Comparison of ENCODE assay signal across 12 cellular contexts in the genomic region with DNA sequence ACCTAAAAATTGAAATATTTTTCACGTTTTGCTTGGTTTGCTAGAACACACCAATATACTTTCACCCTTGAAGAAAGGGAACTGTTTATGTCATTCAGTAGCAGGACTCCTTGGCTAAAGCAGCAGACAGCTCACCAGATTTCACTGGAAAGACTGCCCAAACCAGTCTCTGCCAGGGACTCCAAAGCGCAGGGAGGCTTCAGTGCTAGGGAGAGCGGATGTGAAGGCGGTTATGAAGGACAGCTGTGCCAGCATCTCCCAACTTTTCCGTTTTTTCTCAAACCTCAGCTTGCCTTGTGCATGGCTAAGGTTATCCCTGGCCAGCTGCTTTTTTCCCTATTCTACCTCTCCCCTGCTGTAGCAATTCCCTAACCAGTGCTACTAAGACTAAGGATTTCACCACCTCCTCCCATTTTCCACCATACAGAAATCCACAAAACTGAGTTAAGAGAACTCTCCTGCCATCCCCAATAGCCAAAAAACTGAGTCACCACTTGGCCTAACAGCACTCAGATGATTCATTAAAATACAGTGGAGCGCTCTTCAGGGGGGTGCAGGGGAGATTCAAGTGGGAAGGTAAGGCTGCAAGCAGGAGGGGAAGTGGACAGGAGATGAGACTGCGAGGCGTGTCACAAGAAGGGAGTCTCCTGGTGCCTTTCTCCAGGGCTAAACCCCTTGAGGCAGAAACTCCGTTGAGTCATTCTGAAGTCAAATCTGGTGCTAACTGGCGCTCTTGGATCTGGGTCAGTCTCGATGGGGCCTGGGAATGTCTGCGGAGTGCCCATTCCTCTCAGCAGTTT.
DNase-seq lines count a peak whose midpoint lies in the region; ATAC-seq and TF ChIP-seq lines count a peak whose summit lies in the region.
"Had no signal": no experiment of that assay in that cellular context is flagged by ENCODE, and none has a peak within 500 bp of the region (broad histone marks: within the 10 kb centered on the region; RNA-seq: fewer than 3 reads in every experiment).

No MANE protein-coding gene starts in this region.

- BruUV-seq in A673 (replicated peaks; lab: Mats Ljungman, UMichigan), result no TSS peak

- no peak overlapping the region for H3K9ac ChIP-seq in MM.1S (ENCODE audit: low read length)

- H3K27ac ChIP-seq in foreskin keratinocyte, result peak overlapping the region; percentile 99
- no peak overlapping the region for H3K27ac ChIP-seq in A673 (ENCODE audit: low read depth, low read length, poor library complexity, severe bottlenecking)
- H3K27ac ChIP-seq in MM.1S (ENCODE audit: low read length), result no peak overlapping the region

- DNase-seq in ELR (ENCODE audit: low read depth) (peak; percentile 96), foreskin keratinocyte (peak; percentile 99), sciatic nerve (ENCODE audit: low spot score) (no peak), mesenteric fat pad (ENCODE audit: low spot score) (no peak), A673 (ENCODE audit: low spot score) (no peak), MM.1S (no peak), DMS153 treated with DMSO at 0.1 percent for 48 hours (lab: John Stamatoyannopoulos, UW; ENCODE audit: unreplicated experiment) (no peak)
- DNase-seq: cortex of kidney, DND-41, naive B cell, NCI-H510A treated with DMSO at 0.1 percent for 48 hours had no signal

- H3F3A ChIP-seq in MM.1S (ENCODE audit: insufficient read depth, low read length), result no peaks in the 10 kb centered on the region

- H3K9me2 ChIP-seq in MM.1S (replicated peaks; ENCODE audit: insufficient read depth, low read length), result no peaks in the 10 kb centered on the region

- H3K36me3 ChIP-seq in A673 (ENCODE audit: insufficient read depth, low read length, poor library complexity, severe bottlenecking), result no peaks in the 10 kb centered on the region
- H3K36me3 ChIP-seq in MM.1S (replicated peaks; ENCODE audit: insufficient read depth, low read length), result no peaks in the 10 kb centered on the region

- CTCF ChIA-PET in A673 (lab: Charles Lee), result interaction anchor here (1.2 kb wide), 1 partner anchor 21 kb away, joined by 4 read pairs; no protein-coding TSS in a partner anchor

- H3K4me3 ChIP-seq in A673 (ENCODE audit: low read depth, low read length, poor library complexity, severe bottlenecking), result no peak overlapping the region
- no peak overlapping the region for H3K4me3 ChIP-seq in MM.1S (ENCODE audit: low read length)

- H3K27me3 ChIP-seq in foreskin keratinocyte (no peaks in the 10 kb centered on the region), A673 (replicated peaks; ENCODE audit: insufficient read depth, low read depth, low read length, poor library complexity) (no peaks in the 10 kb centered on the region), MM.1S (replicated peaks; ENCODE audit: insufficient read depth, low read length) (no peaks in the 10 kb centered on the region)

- H3K4me1 ChIP-seq in foreskin keratinocyte (peaks cover 55% of the 10 kb centered on the region), A673 (ENCODE audit: insufficient read depth, low read length, poor library complexity, severe bottlenecking) (peaks cover 26% of the 10 kb centered on the region), MM.1S (ENCODE audit: low read length) (no peaks in the 10 kb centered on the region)

- ATAC-seq in SK-N-SH treated with all-trans-retinoic acid at 6 μM for 48 hours (peak; percentile 52), foreskin keratinocyte (peak; percentile 88), sciatic nerve (peak; percentile 82)

- POLR2A ChIA-PET in A673 (lab: Charles Lee; ENCODE audit: low non-redundant PET), result no interaction called here

- H2AFZ ChIP-seq in MM.1S (ENCODE audit: low read length), result no peak overlapping the region

- TF ChIP-seq CTCF in foreskin keratinocyte (conservative IDR thresholded peaks at IDR 0.05), result no peak
- TF ChIP-seq CTCF in A673 (conservative IDR thresholded peaks at IDR 0.05; ENCODE audit: low read depth, low read length), result no peak
- TF ChIP-seq CTCF in MM.1S (IDR thresholded peaks at IDR 0.05; ENCODE audit: low read length), result no peak

- H3K9me3 ChIP-seq in A673 (ENCODE audit: low read depth, low read length, poor library complexity, severe bottlenecking), result no peaks in the 10 kb centered on the region
- no peaks in the 10 kb centered on the region for H3K9me3 ChIP-seq in MM.1S (replicated peaks; ENCODE audit: insufficient read depth, low read length)

- H3K4me2 ChIP-seq in MM.1S (ENCODE audit: low read depth, low read length), result no peak overlapping the region

- no peaks in the 10 kb centered on the region for H4K20me1 ChIP-seq in MM.1S (ENCODE audit: insufficient read depth, low read length)

- H3K79me2 ChIP-seq in MM.1S (ENCODE audit: low read length), result no peaks in the 10 kb centered on the region

- intact Hi-C loops in sciatic nerve (cut with DNase I) (no loop called here), A673 (cut with micrococcal nuclease; ENCODE audit: unreplicated experiment) (loop anchor here (10.0 kb wide), 1 partner anchor 247 kb away; no protein-coding TSS in a partner anchor)

TF ChIP-seq in SK-N-SH treated with all-trans-retinoic acid at 6 μM for 48 hours, 23 proteins besides CTCF, POLR2A, EP300 and RAD21:
- TF ChIP-seq, protein P1, sequence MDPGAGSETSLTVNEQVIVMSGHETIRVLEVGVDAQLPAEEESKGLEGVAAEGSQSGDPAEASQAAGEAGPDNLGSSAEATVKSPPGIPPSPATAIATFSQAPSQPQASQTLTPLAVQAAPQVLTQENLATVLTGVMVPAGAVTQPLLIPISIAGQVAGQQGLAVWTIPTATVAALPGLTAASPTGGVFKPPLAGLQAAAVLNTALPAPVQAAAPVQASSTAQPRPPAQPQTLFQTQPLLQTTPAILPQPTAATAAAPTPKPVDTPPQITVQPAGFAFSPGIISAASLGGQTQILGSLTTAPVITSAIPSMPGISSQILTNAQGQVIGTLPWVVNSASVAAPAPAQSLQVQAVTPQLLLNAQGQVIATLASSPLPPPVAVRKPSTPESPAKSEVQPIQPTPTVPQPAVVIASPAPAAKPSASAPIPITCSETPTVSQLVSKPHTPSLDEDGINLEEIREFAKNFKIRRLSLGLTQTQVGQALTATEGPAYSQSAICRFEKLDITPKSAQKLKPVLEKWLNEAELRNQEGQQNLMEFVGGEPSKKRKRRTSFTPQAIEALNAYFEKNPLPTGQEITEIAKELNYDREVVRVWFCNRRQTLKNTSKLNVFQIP (CRISPR knock-in tag; IDR thresholded peaks at IDR 0.05; ENCODE audit: borderline replicate concordance, low read depth), result no peak
- TF ChIP-seq ZNF8 (CRISPR knock-in tag; IDR thresholded peaks at IDR 0.05) (no peak), ZFP3 (CRISPR knock-in tag; IDR thresholded peaks at IDR 0.05) (no peak; the same call in 1 of the 2 replicates)

Comparison
In these comparisons a context has a peak if more than half of its experiments do, and no peak if none do; other contexts are left out.
1. DNase-seq: peak in ELR (single experiment) and foreskin keratinocyte (2 of 2); none in sciatic nerve (single experiment), mesenteric fat pad (single experiment), A673 (single experiment), MM.1S (single experiment) and DMS153 treated with DMSO at 0.1 percent for 48 hours (single experiment).
2. Peak in every context shown above with its lines, with median percentiles within 50 percentile points of each other: ATAC-seq.